Comparison of ENCODE assay signal across 8 cellular contexts in genomic region chr17:63600569-63601438, GRCh38. TPM values are rescaled to one million over a fixed set of nuclear protein-coding genes. Genes with fewer than 3 reads are reported as not detected.
A peak's percentile ranks its signal among the peaks of the same experiment; 100 is the strongest.
DNase-seq lines count a peak whose midpoint lies in the region; ATAC-seq and TF ChIP-seq lines count a peak whose summit lies in the region.

TACO1 (plus strand) TSS chr17:63600895; CDS start chr17:63601084, 189 bp downstream.

- no peaks in the 10 kb centered on the region for H3K27me3 Mint-ChIP-seq in activated B cell treated with CpG ODN at 0.5 μM for 24 hours

- POLR2A ChIA-PET in AG04450 (lab: Yijun Ruan, JAX), result interaction anchor here (0.8 to 1.7 kb wide), 3 partner anchors 21 to 32 kb away, joined by 3 to 5 read pairs (median 4); partner anchors contain the start of gene MAP3K3
- POLR2A ChIA-PET in activated B cell treated with CpG ODN at 0.5 μM for 24 hours (lab: Charles Lee), result interaction anchor here (0.5 to 2.9 kb wide), 11 partner anchors 10 to 1052 kb away, joined by 3 to 15 read pairs (median 4); partner anchors contain the start of genes DCAF7 and MAP3K3

- peak; percentile 81 for ATAC-seq in GM18909 (IDR thresholded peaks at IDR 0.05; ENCODE audit: poor library complexity, unreplicated experiment)
- ATAC-seq in HG03175 (IDR thresholded peaks at IDR 0.05; ENCODE audit: unreplicated experiment), result peak; percentile 95
- ATAC-seq in activated B cell treated with CpG ODN at 0.5 μM for 24 hours (ENCODE audit: low read depth), result peak; percentile 99

- H3K4me1 Mint-ChIP-seq in activated B cell treated with CpG ODN at 0.5 μM for 24 hours, result peaks cover 17% of the 10 kb centered on the region

- H3K27me3 ChIP-seq in AG04450 (ENCODE audit: control insufficient read depth, insufficient read depth, low read length), result no peaks in the 10 kb centered on the region

- H3K4me3 ChIP-seq in AG04450 (ENCODE audit: low read depth, low read length), result peak within 1 kb of the TSS; percentile 88
- H3K4me3 ChIP-seq in cardiac fibroblast (replicated peaks in 1 of 2; ENCODE audit: low read depth in 2 of 2, low read length in 2 of 2), result peak within 1 kb of the TSS; percentile 86 to 89

- intact Hi-C loops in activated B cell treated with CpG ODN at 0.5 μM for 24 hours (cut with micrococcal nuclease), result loop anchor here (1.0 kb wide), 2 partner anchors 21 to 51 kb away; partner anchors contain the start of genes DCAF7 and MAP3K3

- DNase-seq in AG04450 (ENCODE audit: low read depth, low spot score) (peak; percentile 60), NCI-H226 (peak; percentile 66), activated B cell treated with CpG ODN at 0.5 μM for 24 hours (peak; percentile 80), cardiac fibroblast (ENCODE audit: low read depth in 2 of 2) (peak; percentile 88 to 89), inferior parietal cortex (ENCODE audit: extremely low spot score) (peak; percentile 87), smooth muscle cell of the brain vasculature (ENCODE audit: low read depth, low spot score) (peak; percentile 52)

- H3K36me3 Mint-ChIP-seq in activated B cell treated with CpG ODN at 0.5 μM for 24 hours (ENCODE audit: low read depth), result peaks cover 24% of the 10 kb centered on the region

- H3K27ac ChIP-seq in AG04450 (ENCODE audit: low read depth, low read length), result peak within 1 kb of the TSS; percentile 61

- no peaks in the 10 kb centered on the region for H3K9me3 Mint-ChIP-seq in activated B cell treated with CpG ODN at 0.5 μM for 24 hours

- peak within 1 kb of the TSS; percentile 76 for H3K27ac Mint-ChIP-seq in activated B cell treated with CpG ODN at 0.5 μM for 24 hours

- TF ChIP-seq CTCF in AG04450 (IDR thresholded peaks at IDR 0.05; ENCODE audit: low read depth, low read length) (no peak), activated B cell treated with CpG ODN at 0.5 μM for 24 hours (IDR thresholded peaks at IDR 0.05) (no peak), cardiac fibroblast (IDR thresholded peaks at IDR 0.05; ENCODE audit: low read depth, low read length) (no peak)

- CTCF ChIA-PET in AG04450 (lab: Charles Lee), result interaction anchor here (0.6 to 3.3 kb wide), 6 partner anchors 11 to 185 kb away, joined by 3 to 44 read pairs (median 5); partner anchors contain the start of gene MAP3K3
- CTCF ChIA-PET in activated B cell treated with CpG ODN at 0.5 μM for 24 hours (lab: Charles Lee), result interaction anchor here (0.8 to 3.0 kb wide), 3 partner anchors 12 to 176 kb away, joined by 3 to 17 read pairs (median 4); no protein-coding TSS in a partner anchor

- no peaks in the 10 kb centered on the region; the same call in 1 of the 2 replicates for H3K9me3 ChIP-seq in AG04450 (ENCODE audit: control insufficient read depth, insufficient read depth, low read length)

- H3K4me3 Mint-ChIP-seq in activated B cell treated with CpG ODN at 0.5 μM for 24 hours, result peak within 1 kb of the TSS; percentile 89

RNA-seq across cellular contexts. Expression of gene TACO1, which starts in this region (rescaled TPM):
- polyA plus RNA-seq in AG04450 (2011; rRNA removed), result 23.1 and 23.2 TPM in 2 replicates
- polyA minus RNA-seq in AG04450 (2011; rRNA and poly(A)+ RNA removed), result 17.3 and 18.8 TPM in 2 replicates
- total RNA-seq in activated B cell treated with CpG ODN at 0.5 μM for 24 hours, result 19.1 and 23.5 TPM in 2 replicates

Comparison
In these comparisons a context has a peak if more than half of its experiments do, and no peak if none do; other contexts are left out.
1. Peak in every context shown above with its lines: DNase-seq, ATAC-seq, H3K4me3 ChIP-seq and H3K27ac ChIP-seq.